Comparison of ENCODE assay signal across 21 cellular contexts in the genomic region with DNA sequence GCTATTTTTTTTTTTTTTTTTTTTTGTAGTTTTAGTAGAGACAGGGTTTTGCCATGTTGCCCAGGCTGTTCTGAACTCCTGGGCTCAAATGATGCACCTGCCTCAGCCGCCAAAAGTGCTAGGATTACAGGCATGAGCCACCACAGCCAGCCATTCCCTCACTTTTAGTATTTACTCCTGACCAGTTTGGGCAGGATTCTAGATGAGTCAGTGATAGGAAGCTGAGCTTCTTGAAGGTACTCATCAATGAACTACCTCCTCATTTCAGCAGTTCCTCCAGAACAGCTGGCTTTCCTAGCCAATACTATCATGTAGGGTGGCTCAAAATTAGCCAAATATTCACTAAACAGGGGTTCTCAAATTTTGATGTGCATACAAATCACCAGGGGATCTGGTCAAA.
"Had no signal": no experiment of that assay in that cellular context is flagged by ENCODE, and none has a peak within 500 bp of the region (broad histone marks: within the 10 kb centered on the region; RNA-seq: fewer than 3 reads in every experiment).

No MANE protein-coding gene starts in this region.

- H3K27me3 ChIP-seq: ovary, stomach, testis, upper lobe of left lung had no signal

- H3K36me3 ChIP-seq: left ventricle myocardium inferior, ovary, stomach, upper lobe of left lung had no signal

- H3K27ac Mint-ChIP-seq: activated B cell treated with CpG ODN at 0.5 μM for 24 hours; activated CD4-positive, alpha-beta T cell treated with anti-CD3 and anti-CD28 coated beads, Interleukin-2, amount 10 ng/mL, durations not matched to agents 7 days and 5 days; activated naive CD8-positive, alpha-beta T cell treated with anti-CD3 and anti-CD28 coated beads, Interleukin-2, amount 10 ng/mL, durations not matched to agents 7 days and 5 days; activated T-helper 1 cell treated with anti-CD3 and anti-CD28 coated beads, Interleukin-12 subunit alpha, Interleukin-12 subunit beta, Interleukin-2, Interleukin-4 antibody, amounts not matched to agents 30 ng/mL and 10 ng/mL and 1 ng/mL, durations not matched to agents 14 hours and 24 hours and 36 hours; brain; memory B cell; naive thymus-derived CD4-positive, alpha-beta T cell; T-helper 2 cell treated with Interferon-gamma antibody and Interleukin-4, amounts not matched to agents 5 μg/mL and 100 μg/mL, for 36 hours had no signal

- H3K4me1 Mint-ChIP-seq: memory B cell had no signal

- H3K36me3 Mint-ChIP-seq: activated naive CD8-positive, alpha-beta T cell treated with anti-CD3 and anti-CD28 coated beads, Interleukin-2, amount 10 ng/mL, durations not matched to agents 7 days and 5 days; brain; memory B cell; naive thymus-derived CD4-positive, alpha-beta T cell had no signal

- H3K27ac ChIP-seq: left ventricle myocardium inferior, ovary, stomach, testis, upper lobe of left lung had no signal

- H3K27me3 Mint-ChIP-seq: activated naive CD8-positive, alpha-beta T cell treated with anti-CD3 and anti-CD28 coated beads, Interleukin-2, amount 10 ng/mL, durations not matched to agents 7 days and 5 days; memory B cell had no signal

- H3K4me3 ChIP-seq: left ventricle myocardium inferior, mucosa of descending colon, ovary, stomach, testis, upper lobe of left lung had no signal

- ATAC-seq: mucosa of descending colon; naive thymus-derived CD4-positive, alpha-beta T cell had no signal

- H3K9me3 ChIP-seq: left ventricle myocardium inferior, mucosa of descending colon, ovary, stomach, testis, upper lobe of left lung had no signal

- H3K4me3 Mint-ChIP-seq: activated B cell treated with CpG ODN at 0.5 μM for 24 hours; activated CD4-positive, alpha-beta T cell treated with anti-CD3 and anti-CD28 coated beads, Interleukin-2, amount 10 ng/mL, durations not matched to agents 7 days and 5 days; activated naive CD8-positive, alpha-beta T cell treated with anti-CD3 and anti-CD28 coated beads, Interleukin-2, amount 10 ng/mL, durations not matched to agents 7 days and 5 days; activated T-helper 1 cell treated with anti-CD3 and anti-CD28 coated beads, Interleukin-12 subunit alpha, Interleukin-12 subunit beta, Interleukin-2, Interleukin-4 antibody, amounts not matched to agents 30 ng/mL and 10 ng/mL and 1 ng/mL, durations not matched to agents 14 hours and 24 hours and 36 hours; brain; memory B cell; naive thymus-derived CD4-positive, alpha-beta T cell; T-helper 2 cell treated with Interferon-gamma antibody and Interleukin-4, amounts not matched to agents 5 μg/mL and 100 μg/mL, for 36 hours had no signal

- DNase-seq: activated B cell treated with CpG ODN at 0.5 μM for 24 hours; activated CD4-positive, alpha-beta T cell treated with anti-CD3 and anti-CD28 coated beads, Interleukin-2, amount 10 ng/mL, durations not matched to agents 7 days and 5 days; activated naive CD4-positive, alpha-beta T cell; activated naive CD8-positive, alpha-beta T cell treated with anti-CD3 and anti-CD28 coated beads, Interleukin-2, amount 10 ng/mL, durations not matched to agents 7 days and 5 days; cortex of kidney; effector CD4-positive, alpha-beta T cell; kidney; left ventricle myocardium inferior; mucosa of descending colon; naive thymus-derived CD4-positive, alpha-beta T cell; ovary; retina; stimulated activated CD4-positive, alpha-beta T cell treated with anti-CD3 and anti-CD28 coated beads, Interleukin-12 subunit alpha, Interleukin-12 subunit beta, amount 100 ng/mL, for 4 hours; stimulated activated CD4-positive, alpha-beta T cell treated with anti-CD3 and anti-CD28 coated beads, Interleukin-2, amount 100 ng/mL, for 24 hours; stomach; testis; upper lobe of left lung had no signal

- H3K4me1 ChIP-seq: left ventricle myocardium inferior, stomach, testis, upper lobe of left lung had no signal

- H3K9me3 Mint-ChIP-seq: activated B cell treated with CpG ODN at 0.5 μM for 24 hours; activated CD4-positive, alpha-beta T cell treated with anti-CD3 and anti-CD28 coated beads, Interleukin-2, amount 10 ng/mL, durations not matched to agents 7 days and 5 days; activated naive CD8-positive, alpha-beta T cell treated with anti-CD3 and anti-CD28 coated beads, Interleukin-2, amount 10 ng/mL, durations not matched to agents 7 days and 5 days; activated T-helper 1 cell treated with anti-CD3 and anti-CD28 coated beads, Interleukin-12 subunit alpha, Interleukin-12 subunit beta, Interleukin-2, Interleukin-4 antibody, amounts not matched to agents 30 ng/mL and 10 ng/mL and 1 ng/mL, durations not matched to agents 14 hours and 24 hours and 36 hours; memory B cell; naive thymus-derived CD4-positive, alpha-beta T cell; T-helper 2 cell treated with Interferon-gamma antibody and Interleukin-4, amounts not matched to agents 5 μg/mL and 100 μg/mL, for 36 hours had no signal
